10 cellular contexts compared by ENCODE assay signal in genomic region chr2:63614983-63615945, GRCh38. TPM values are rescaled to one million over a fixed set of nuclear protein-coding genes. Genes with fewer than 3 reads are reported as not detected.
DNase-seq lines count a peak whose midpoint lies in the region; ATAC-seq and TF ChIP-seq lines count a peak whose summit lies in the region.
"Had no signal": no experiment of that assay in that cellular context is flagged by ENCODE, and none has a peak within 500 bp of the region (broad histone marks: within the 10 kb centered on the region; RNA-seq: fewer than 3 reads in every experiment).

No MANE protein-coding gene starts in this region.

- H3K27ac ChIP-seq in body of pancreas (peak overlapping the region in 3 of 4 donors; percentile 36 to 66 (median 49)), WERI-Rb-1 (no peak overlapping the region)
- H3K27ac ChIP-seq: SK-N-MC had no signal

- no peaks in the 10 kb centered on the region for H3K27me3 ChIP-seq in body of pancreas
- no peaks in the 10 kb centered on the region for H3K27me3 ChIP-seq in WERI-Rb-1 (ENCODE audit: insufficient read depth, low read depth, severe bottlenecking)

- DNase-seq in HuH-7 (ENCODE audit: low spot score) (peak; percentile 61), body of pancreas (no peak), iris pigment epithelial cell (ENCODE audit: low read depth) (peak; percentile 69), WERI-Rb-1 (no peak), Kasumi-1 (lab: John Stamatoyannopoulos, UW) (no peak)
- no peak for DNase-seq in activated CD4-positive, CD25-positive, alpha-beta regulatory T cell (lab: John Stamatoyannopoulos, UW)
- DNase-seq: activated T-cell treated with anti-CD3 and anti-CD28 coated beads, Interleukin-2, amount 50 U/mL, for 72 hours; NCI-H1436 had no signal

- H3K9me3 ChIP-seq in body of pancreas (no peaks in the 10 kb centered on the region), WERI-Rb-1 (ENCODE audit: severe bottlenecking) (peaks cover 3% of the 10 kb centered on the region)

- H3K4me3 ChIP-seq in body of pancreas: no peak overlapping the region
- H3K4me3 ChIP-seq in WERI-Rb-1 (ENCODE audit: low read depth, low read length): no peak overlapping the region
- H3K4me3 ChIP-seq: SK-N-MC had no signal

- H3K4me1 ChIP-seq in body of pancreas: no peaks in the 10 kb centered on the region

- no peak for TF ChIP-seq CTCF in body of pancreas (IDR thresholded peaks at IDR 0.05)
- TF ChIP-seq CTCF in WERI-Rb-1 (IDR thresholded peaks at IDR 0.05; ENCODE audit: low read depth, low read length): no peak

- ATAC-seq in body of pancreas: peak; percentile 61
- no peak for ATAC-seq in HG03039 (IDR thresholded peaks at IDR 0.05; ENCODE audit: unreplicated experiment)
- ATAC-seq: activated T-cell treated with anti-CD3 and anti-CD28 coated beads, Interleukin-2, amount 50 U/mL, for 72 hours had no signal

- intact Hi-C loops in body of pancreas (cut with DNase I): no loop called here

- no peak for TF ChIP-seq POLR2A in body of pancreas (IDR thresholded peaks at IDR 0.05)

- 58 to 62% methylated on average over 9 of the region's 9 CpGs for WGBS in body of pancreas, 2 donors

- no peaks in the 10 kb centered on the region for H3K36me3 ChIP-seq in body of pancreas (replicated peaks in 1 of 2; ENCODE audit: insufficient read depth in 1 of 2, low read depth in 2 of 2)
- no peaks in the 10 kb centered on the region for H3K36me3 ChIP-seq in WERI-Rb-1

RNA-seq across cellular contexts. Expression of gene MDH1, which starts 26.5 kb away (rescaled TPM):
- total RNA-seq in body of pancreas: 10 to 100 TPM; 61.2 to 93.9 TPM

RNA-seq across cellular contexts. Expression of gene WDPCP, which starts 27.0 kb away (rescaled TPM):
- 1 to 10 TPM; 6.9 to 8.3 TPM for total RNA-seq in body of pancreas

Comparison
In these comparisons a context has a peak if more than half of its experiments do, and no peak if none do; other contexts are left out.
1. DNase-seq: peak in HuH-7 (single experiment) and iris pigment epithelial cell (single experiment); none in body of pancreas (0 of 4), WERI-Rb-1 (single experiment), activated CD4-positive, CD25-positive, alpha-beta regulatory T cell (0 of 4) and Kasumi-1 (0 of 2).